10 cellular contexts compared by ENCODE assay signal in genomic region chr3:42094128-42094527, GRCh38. TPM values are rescaled to one million over a fixed set of nuclear protein-coding genes. Genes with fewer than 3 reads are reported as not detected.
DNase-seq lines count a peak whose midpoint lies in the region; ATAC-seq, FAIRE-seq and TF ChIP-seq lines count a peak whose summit lies in the region.
"Had no signal": no experiment of that assay in that cellular context is flagged by ENCODE, and none has a peak within 500 bp of the region (broad histone marks: within the 10 kb centered on the region; RNA-seq: fewer than 3 reads in every experiment).

No MANE protein-coding gene starts in this region.

- no peak overlapping the region for H2BK120ac ChIP-seq in H1 (replicated peaks; ENCODE audit: low read depth, low read length)

- H3K4me1 Mint-ChIP-seq in CD8-positive, alpha-beta T cell (ENCODE audit: low read depth): peaks cover 37% of the 10 kb centered on the region

- no peaks in the 10 kb centered on the region; the same call in 1 of the 2 replicates for H3K79me1 ChIP-seq in H1 (ENCODE audit: low read depth, low read length)

- H3K27me3 Mint-ChIP-seq in CD8-positive, alpha-beta T cell (ENCODE audit: low read depth): no peaks in the 10 kb centered on the region

- no peak overlapping the region for H3K9ac ChIP-seq in H1 (replicated peaks in 1 of 4; ENCODE audit: extremely low read depth in 1 of 4, low read depth in 3 of 4, low read length in 3 of 4)

- no peak overlapping the region for H2AK5ac ChIP-seq in H1 (ENCODE audit: low read depth, low read length)

- POLR2A ChIA-PET in GM10248 (lab: Yijun Ruan, JAX) (interaction anchor here (0.6 to 0.7 kb wide), 2 partner anchors 81 to 135 kb away, joined by 4 to 7 read pairs; no protein-coding TSS in a partner anchor), H1 (lab: Charles Lee; ENCODE audit: partially characterized antibody) (interaction anchor here (1.4 kb wide), 1 partner anchor 10 kb away, joined by 3 read pairs; no protein-coding TSS in a partner anchor)
- POLR2A ChIA-PET in CD8-positive, alpha-beta T cell (lab: Charles Lee): no interaction called here

- no peak overlapping the region for H2BK20ac ChIP-seq in H1 (ENCODE audit: low read length)

- intact Hi-C loops in posterior cingulate gyrus (cut with DNase I): no loop called here
- intact Hi-C loops in CD8-positive, alpha-beta T cell (cut with DNase I, micrococcal nuclease): no loop called here

- H2AFZ ChIP-seq in H1 (ENCODE audit: low read length): no peak overlapping the region

- peak; percentile 52 for DNase-seq in GM10248 (ENCODE audit: extremely low spot score)
- no peak for DNase-seq in H1 (ENCODE audit: low read depth in 1 of 2, low spot score in 2 of 2)
- DNase-seq in posterior cingulate gyrus: no peak
- DNase-seq in NCI-H2196 (lab: John Stamatoyannopoulos, UW; ENCODE audit: unreplicated experiment): no peak
- DNase-seq in D721Med (ENCODE audit: insufficient read length, low spot score): no peak
- DNase-seq in CD8-positive, alpha-beta T cell: no peak
- DNase-seq: stimulated activated CD4-positive, alpha-beta T cell treated with anti-CD3 and anti-CD28 coated beads, Interleukin-4, amount 100 ng/mL, for 1 hour had no signal

- H3K23me2 ChIP-seq in H1 (ENCODE audit: low read depth, low read length): no peaks in the 10 kb centered on the region

- TF ChIP-seq EP300 in H1 (IDR thresholded peaks at IDR 0.05; ENCODE audit: borderline replicate concordance in 1 of 2, low read depth in 2 of 2, low read length in 2 of 2): no peak

- H2BK15ac ChIP-seq in H1 (ENCODE audit: low read length): 0 out of 2 replicates have a peak overlapping the region, but pooled peaks have one; percentile 40

- no peak overlapping the region for H4K5ac ChIP-seq in H1 (ENCODE audit: insufficient read length, low read depth, low read length)

- TF ChIP-seq CTCF in GM10248 (IDR thresholded peaks at IDR 0.05; ENCODE audit: control extremely low read depth, extremely low read depth, low read depth, missing control alignments): no peak
- no peak for TF ChIP-seq CTCF in H1 (IDR thresholded peaks at IDR 0.05; ENCODE audit: control extremely low read depth in 1 of 3, insufficient read depth in 1 of 3, low read depth in 1 of 3, low read length in 3 of 3)
- no peak for TF ChIP-seq CTCF in D721Med (IDR thresholded peaks at IDR 0.05; ENCODE audit: insufficient read depth, missing control alignments)
- TF ChIP-seq CTCF in CD8-positive, alpha-beta T cell (IDR thresholded peaks at IDR 0.05): no peak

- no peak overlapping the region for H3K4me2 ChIP-seq in H1 (ENCODE audit: insufficient read depth in 1 of 2, low read depth in 2 of 2, low read length in 2 of 2)

- no peak overlapping the region for H2BK5ac ChIP-seq in H1 (ENCODE audit: low read depth, low read length)

- H3K18ac ChIP-seq in H1 (ENCODE audit: extremely low read depth, low read length): no peak overlapping the region

- peaks cover 35% of the 10 kb centered on the region for H3K36me3 Mint-ChIP-seq in CD8-positive, alpha-beta T cell

- H3K9me3 ChIP-seq in H1 (ENCODE audit: insufficient read depth in 2 of 2, low read depth in 1 of 2, low read length in 1 of 2): no peaks in the 10 kb centered on the region
- H3K9me3 ChIP-seq in CD8-positive, alpha-beta T cell (ENCODE audit: low read length): no peaks in the 10 kb centered on the region

- H3K4me3 Mint-ChIP-seq in CD8-positive, alpha-beta T cell: no peak overlapping the region
- H3K4me3 Mint-ChIP-seq: CD14-positive monocyte had no signal

- H3K27me3 ChIP-seq in H1 (replicated peaks in 1 of 4; ENCODE audit: control insufficient read depth in 3 of 4, extremely low read depth in 1 of 4, insufficient read depth in 3 of 4, low read length in 3 of 4): no peaks in the 10 kb centered on the region
- no peaks in the 10 kb centered on the region for H3K27me3 ChIP-seq in CD8-positive, alpha-beta T cell (ENCODE audit: insufficient read depth, low read length)

- no peak overlapping the region for H2BK12ac ChIP-seq in H1 (ENCODE audit: low read depth, low read length)

- H3K79me2 ChIP-seq in H1 (ENCODE audit: control insufficient read depth in 1 of 2, insufficient read depth in 2 of 2, low read length in 2 of 2): no peaks in the 10 kb centered on the region; a peak in 1 of 4 replicates

- H3K9me3 Mint-ChIP-seq in CD8-positive, alpha-beta T cell: no peaks in the 10 kb centered on the region

- H3K4ac ChIP-seq in H1 (replicated peaks; ENCODE audit: insufficient read length, low read depth, low read length): no peak overlapping the region

- 84% methylated on average over 4 of the region's 4 CpGs; no CpG with 5 or more reads in 1 of the 2 experiments for WGBS in H1 (ENCODE audit: extremely low coverage in 1 of 2, insufficient coverage in 1 of 2, insufficient read length in 1 of 2, insufficient replicate concordance in 2 of 2, low coverage in 1 of 2, low lambda C conversion rate in 2 of 2, missing lambda C conversion rate in 1 of 2), 2 experiments

- TF ChIP-seq POLR2A in H1 (IDR thresholded peaks at IDR 0.05; ENCODE audit: control extremely low read depth in 1 of 2, low read depth in 2 of 2, low read length in 2 of 2): no peak

- no peak overlapping the region for H3K27ac Mint-ChIP-seq in CD8-positive, alpha-beta T cell

- no peak overlapping the region for H3K23ac ChIP-seq in H1 (ENCODE audit: insufficient read length)

- H4K91ac ChIP-seq in H1 (replicated peaks; ENCODE audit: insufficient read length, low read length): peak overlapping the region; percentile 35

- peaks cover 0 to 4% (median 0%) of the 10 kb centered on the region in 4 experiments; a peak in 1 of 8 replicates for H3K36me3 ChIP-seq in H1 (ENCODE audit: control insufficient read depth in 2 of 4, insufficient read depth in 4 of 4, low read length in 3 of 4)
- peaks cover 3% of the 10 kb centered on the region for H3K36me3 ChIP-seq in CD8-positive, alpha-beta T cell (ENCODE audit: insufficient read depth, low read length)

- H4K8ac ChIP-seq in H1 (ENCODE audit: extremely low read depth, insufficient read depth, low read length): no peak overlapping the region; the same call in 1 of the 2 replicates

- FAIRE-seq in H1 (lab: Jason Lieb, UNC) (no peak), D721Med (lab: Jason Lieb, UNC) (no peak)

- no peak overlapping the region for H3K14ac ChIP-seq in H1 (ENCODE audit: insufficient read length)

- no peak overlapping the region for H3K56ac ChIP-seq in H1 (replicated peaks; ENCODE audit: insufficient read length, low read depth, low read length)

- no peak overlapping the region for H3K27ac ChIP-seq in H1 (ENCODE audit: low read depth, low read length)
- no peak overlapping the region for H3K27ac ChIP-seq in CD8-positive, alpha-beta T cell (ENCODE audit: low read depth, low read length)

- H3K4me1 ChIP-seq in H1 (replicated peaks in 1 of 4; ENCODE audit: control insufficient read depth in 3 of 4, insufficient read depth in 4 of 4, low read length in 3 of 4): peaks cover 1 to 5% (median 2%) of the 10 kb centered on the region in 4 experiments; a peak in 4 of 7 replicates
- H3K4me1 ChIP-seq in CD8-positive, alpha-beta T cell (ENCODE audit: insufficient read depth, low read length): peaks cover 4% of the 10 kb centered on the region

- no peak overlapping the region for H3K4me3 ChIP-seq in H1 (ENCODE audit: extremely low read depth in 1 of 4, insufficient read depth in 2 of 4, low read depth in 3 of 4, low read length in 4 of 4)
- no peak overlapping the region for H3K4me3 ChIP-seq in CD8-positive, alpha-beta T cell (ENCODE audit: low read depth, low read length)

- peak; percentile 52 for ATAC-seq in GM19397 (IDR thresholded peaks at IDR 0.05; ENCODE audit: unreplicated experiment)
- peak; percentile 81 for ATAC-seq in HG03025 (IDR thresholded peaks at IDR 0.05; ENCODE audit: low FRiP score, unreplicated experiment)
- no peak for ATAC-seq in CD8-positive, alpha-beta T cell

- H4K20me1 ChIP-seq in H1 (replicated peaks in 1 of 2; ENCODE audit: control insufficient read depth in 1 of 2, insufficient read depth in 2 of 2, low read length in 2 of 2): no peaks in the 10 kb centered on the region

- CTCF ChIA-PET in GM10248 (lab: Yijun Ruan, JAX): interaction anchor here (0.9 to 2.4 kb wide), 13 partner anchors 9 to 1514 kb away, joined by 3 to 8 read pairs (median 3); no protein-coding TSS in a partner anchor
- CTCF ChIA-PET in H1 (lab: Charles Lee; ENCODE audit: partially characterized antibody): interaction anchor here (1.2 to 3.1 kb wide), 7 partner anchors 9 to 98 kb away, joined by 3 to 14 read pairs (median 4); no protein-coding TSS in a partner anchor
- CTCF ChIA-PET in CD8-positive, alpha-beta T cell (lab: Charles Lee): no interaction called here

- TF ChIP-seq RAD21 in H1 (IDR thresholded peaks at IDR 0.05 in 1 of 2, conservative IDR thresholded peaks at IDR 0.05 in 1 of 2; ENCODE audit: low read depth in 2 of 2, low read length in 2 of 2): no peak

TF ChIP-seq in H1, 55 proteins besides CTCF, POLR2A, EP300 and RAD21 (continues in another document):
- TF ChIP-seq BRCA1 (IDR thresholded peaks at IDR 0.05; ENCODE audit: low read depth, low read length) (no peak), SAP30 (IDR thresholded peaks at IDR 0.05; ENCODE audit: insufficient read depth, insufficient replicate concordance, low read length) (no peak)

RNA-seq across cellular contexts. Expression of gene TRAK1, which starts 3.0 kb away (rescaled TPM):
- 32.7 and 35.4 TPM in 2 replicates for total RNA-seq in H1 (2021; fragmentation: NEBNext Ultra II Directional; extraction: Animal tissue kit (Norgen Biotek cat#: 25700))
- polyA plus RNA-seq in H1 (2011; rRNA removed): 21.3 and 25.8 TPM in 2 replicates
- polyA plus RNA-seq in H1 (2011; cell fraction: cytosol; rRNA removed): 23.4 TPM
- polyA plus RNA-seq in H1 (2011; cell fraction: nucleus; rRNA removed): 39.0 TPM
- 21.0 to 24.1 TPM (median 22.8 TPM) in 4 replicates for polyA plus RNA-seq in H1 (2012, experiment 1 of 2)
- 7.7 TPM for polyA plus RNA-seq in H1 (2012, experiment 2 of 2)
- 18.1 TPM for polyA plus RNA-seq in H1 (2013, experiment 1 of 2)
- 18.5 TPM for polyA plus RNA-seq in H1 (2013, experiment 2 of 2)
- polyA minus RNA-seq in H1 (2011; rRNA and poly(A)+ RNA removed): 36.0 and 42.3 TPM in 2 replicates
- 29.4 TPM for polyA minus RNA-seq in H1 (2011; cell fraction: cytosol; rRNA and poly(A)+ RNA removed)
- polyA minus RNA-seq in H1 (2011; cell fraction: nucleus; rRNA and poly(A)+ RNA removed): 33.6 TPM
- total RNA-seq in CD8-positive, alpha-beta T cell: 10 to 100 TPM; 21.6 to 22.8 TPM
